8 cellular contexts compared by ENCODE assay signal in genomic region chr1:226308723-226309397, GRCh38. TPM values are rescaled to one million over a fixed set of nuclear protein-coding genes. Genes with fewer than 3 reads are reported as not detected.
DNase-seq lines count a peak whose midpoint lies in the region; ATAC-seq, FAIRE-seq and TF ChIP-seq lines count a peak whose summit lies in the region.

A gene with protein sequence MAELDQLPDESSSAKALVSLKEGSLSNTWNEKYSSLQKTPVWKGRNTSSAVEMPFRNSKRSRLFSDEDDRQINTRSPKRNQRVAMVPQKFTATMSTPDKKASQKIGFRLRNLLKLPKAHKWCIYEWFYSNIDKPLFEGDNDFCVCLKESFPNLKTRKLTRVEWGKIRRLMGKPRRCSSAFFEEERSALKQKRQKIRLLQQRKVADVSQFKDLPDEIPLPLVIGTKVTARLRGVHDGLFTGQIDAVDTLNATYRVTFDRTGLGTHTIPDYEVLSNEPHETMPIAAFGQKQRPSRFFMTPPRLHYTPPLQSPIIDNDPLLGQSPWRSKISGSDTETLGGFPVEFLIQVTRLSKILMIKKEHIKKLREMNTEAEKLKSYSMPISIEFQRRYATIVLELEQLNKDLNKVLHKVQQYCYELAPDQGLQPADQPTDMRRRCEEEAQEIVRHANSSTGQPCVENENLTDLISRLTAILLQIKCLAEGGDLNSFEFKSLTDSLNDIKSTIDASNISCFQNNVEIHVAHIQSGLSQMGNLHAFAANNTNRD (minus strand): TSS chr1:226309164. CDS start chr1:226309139, 25 bp downstream.

- H3K36me3 ChIP-seq in bronchial epithelial cell (ENCODE audit: control insufficient read depth, insufficient read depth, low read length), result no peaks in the 10 kb centered on the region
- H3K36me3 ChIP-seq in spleen, result no peaks in the 10 kb centered on the region

- TF ChIP-seq POLR2A in spleen (IDR thresholded peaks at IDR 0.05), result no peak

- TF ChIP-seq CTCF in WI38 (IDR thresholded peaks at IDR 0.05; ENCODE audit: low read depth, low read length), result 0 out of 2 replicates have a peak, but pooled peaks have one; percentile 1
- peak; percentile 17 for TF ChIP-seq CTCF in bronchial epithelial cell (IDR thresholded peaks at IDR 0.05; ENCODE audit: insufficient read depth, low read length, severe bottlenecking)
- no peak for TF ChIP-seq CTCF in spleen (IDR thresholded peaks at IDR 0.05 in 8 of 11, conservative IDR thresholded peaks at IDR 0.05 in 3 of 11)

- 0 to 2% (median 1%) methylated on average over 24 to 77 of the region's 77 CpGs for WGBS in spleen, 5 donors

- H3K27me3 ChIP-seq in bronchial epithelial cell (ENCODE audit: control insufficient read depth, insufficient read depth, low read length), result no peaks in the 10 kb centered on the region
- H3K27me3 ChIP-seq in spleen (replicated peaks in 1 of 7), result peaks cover 0 to 12% (median 0%) of the 10 kb centered on the region in 7 donors

- no peaks in the 10 kb centered on the region for H3K9me3 ChIP-seq in spleen

- intact Hi-C loops in spleen (cut with DNase I; ENCODE audit: low total_unique reads), result no loop called here

- H3K4me3 ChIP-seq in WI38 (ENCODE audit: low read depth, low read length) (peak within 1 kb of the TSS; percentile 81), bronchial epithelial cell (ENCODE audit: low read depth, low read length) (peak within 1 kb of the TSS; percentile 99), spleen (peak within 1 kb of the TSS; percentile 79 to 99 (median 94))

- peaks cover 0 to 38% (median 20%) of the 10 kb centered on the region in 6 donors for H3K4me1 ChIP-seq in spleen

- peak; percentile 81 for ATAC-seq in GM18907 (IDR thresholded peaks at IDR 0.05; ENCODE audit: unreplicated experiment)
- peak; percentile 69 for ATAC-seq in HG03139 (IDR thresholded peaks at IDR 0.05; ENCODE audit: unreplicated experiment)

- H3K27ac ChIP-seq in spleen, result peak within 1 kb of the TSS in 7 of 8 donors; percentile 27 to 87 (median 79)

- FAIRE-seq in bronchial epithelial cell (lab: Jason Lieb, UNC), result no peak

- DNase-seq in AG08395 (ENCODE audit: low spot score), result peak; percentile 89
- peak; percentile 98 for DNase-seq in NCI-H2227 (lab: John Stamatoyannopoulos, UW; ENCODE audit: unreplicated experiment)
- DNase-seq in bronchial epithelial cell (ENCODE audit: low read depth), result peak; percentile 79
- peak; percentile 93 for DNase-seq in inferior parietal cortex (ENCODE audit: extremely low spot score)
- peak; percentile 98 for DNase-seq in spleen

RNA-seq across cellular contexts. Expression of the gene that starts here (rescaled TPM):
- total RNA-seq in bronchial epithelial cell, result 2.6 and 3.2 TPM in 2 replicates
- 1 to 10 TPM; 2.2 to 6.3 (median 3.6) TPM for total RNA-seq in spleen
- polyA plus RNA-seq in spleen, result 1 to 10 TPM; 1.8 to 2.8 (median 2.4) TPM

Comparison
In these comparisons a context has a peak if more than half of its experiments do, and no peak if none do; other contexts are left out.
1. Peak in every context shown above with its lines: DNase-seq, ATAC-seq, H3K4me3 ChIP-seq and H3K27ac ChIP-seq.
2. CTCF ChIP-seq: peak in WI38 (single experiment) and bronchial epithelial cell (single experiment); none in spleen (0 of 11).